8 cellular contexts compared by ENCODE assay signal in the genomic region with DNA sequence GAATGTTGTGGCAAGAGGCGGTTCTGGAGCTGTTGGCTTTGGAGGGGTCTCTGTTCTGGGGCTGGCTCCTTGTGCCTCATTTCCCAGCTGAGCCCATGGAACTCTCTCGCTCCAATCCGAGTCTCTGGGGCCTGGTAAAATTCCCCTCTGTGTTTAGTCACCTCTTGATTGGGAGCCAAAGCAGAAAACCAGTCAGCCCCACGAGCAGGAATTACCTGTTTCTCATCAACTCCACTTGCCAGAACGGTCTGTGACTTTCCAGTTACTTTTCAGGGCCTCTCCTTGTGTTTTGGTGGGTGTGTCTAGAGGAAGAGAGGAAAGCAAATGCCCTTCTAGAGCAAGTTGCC. TPM values are rescaled to one million over a fixed set of nuclear protein-coding genes. Genes with fewer than 3 reads are reported as not detected.
DNase-seq lines count a peak whose midpoint lies in the region; ATAC-seq, FAIRE-seq and TF ChIP-seq lines count a peak whose summit lies in the region.

No MANE protein-coding gene starts in this region.

- H3K27ac ChIP-seq in ectodermal cell (ENCODE audit: insufficient read depth, low read depth, low read length, poor library complexity, severe bottlenecking), result peak overlapping the region; percentile 89

- DNase-seq in RPMI7951 (ENCODE audit: low read depth) (peak; percentile 85), NCI-H524 (lab: John Stamatoyannopoulos, UW) (no peak), GM12891 (ENCODE audit: insufficient read length, low spot score) (no peak), posterior cingulate gyrus (no peak), NCI-H2227 (lab: John Stamatoyannopoulos, UW; ENCODE audit: unreplicated experiment) (no peak)
- DNase-seq in natural killer cell treated with Interleukin-12 subunit alpha and Interleukin-12 subunit beta and Interleukin-15 and Interleukin-18, amount 100 ng/mL, for 72 hours (ENCODE audit: low spot score), result no peak

- H3K4me3 ChIP-seq in ectodermal cell (ENCODE audit: insufficient read depth, low read depth, low read length), result no peak overlapping the region

- H3K27ac Mint-ChIP-seq in natural killer cell treated with Interleukin-12 subunit alpha and Interleukin-12 subunit beta and Interleukin-15 and Interleukin-18, amount 100 ng/mL, for 72 hours, result peak overlapping the region; percentile 95 to 97

- H3K36me3 Mint-ChIP-seq in natural killer cell treated with Interleukin-12 subunit alpha and Interleukin-12 subunit beta and Interleukin-15 and Interleukin-18, amount 100 ng/mL, for 72 hours, result no peaks in the 10 kb centered on the region

- WGBS in ectodermal cell, 2 experiments, result 44 to 48% methylated on average over 5 of the region's 5 CpGs

- H3K4me1 ChIP-seq in ectodermal cell (ENCODE audit: control insufficient read depth, insufficient read depth, low read length), result peaks cover 6% of the 10 kb centered on the region

- H3K36me3 ChIP-seq in ectodermal cell (ENCODE audit: control insufficient read depth, insufficient read depth, low read length), result no peaks in the 10 kb centered on the region

- no peaks in the 10 kb centered on the region for H3K9me3 Mint-ChIP-seq in natural killer cell treated with Interleukin-12 subunit alpha and Interleukin-12 subunit beta and Interleukin-15 and Interleukin-18, amount 100 ng/mL, for 72 hours

- H3K4me1 Mint-ChIP-seq in natural killer cell treated with Interleukin-12 subunit alpha and Interleukin-12 subunit beta and Interleukin-15 and Interleukin-18, amount 100 ng/mL, for 72 hours (ENCODE audit: low read depth in 2 of 2), result peaks cover 23 to 30% of the 10 kb centered on the region in 2 donors

- peak overlapping the region; percentile 78 for H3K4me3 Mint-ChIP-seq in natural killer cell treated with Interleukin-12 subunit alpha and Interleukin-12 subunit beta and Interleukin-15 and Interleukin-18, amount 100 ng/mL, for 72 hours

- FAIRE-seq in GM12891 (lab: Jason Lieb, UNC), result no peak

- intact Hi-C loops in posterior cingulate gyrus (cut with DNase I), result no loop called here

- TF ChIP-seq POLR2A in GM12891 (IDR thresholded peaks at IDR 0.05; ENCODE audit: low read depth, low read length), result no peak

- no peaks in the 10 kb centered on the region for H3K27me3 Mint-ChIP-seq in natural killer cell treated with Interleukin-12 subunit alpha and Interleukin-12 subunit beta and Interleukin-15 and Interleukin-18, amount 100 ng/mL, for 72 hours

- H3K9me3 ChIP-seq in ectodermal cell (ENCODE audit: control insufficient read depth, low read length), result no peaks in the 10 kb centered on the region

- peak; percentile 1 for ATAC-seq in GM19455 (IDR thresholded peaks at IDR 0.05; ENCODE audit: unreplicated experiment)
- no peak for ATAC-seq in natural killer cell treated with Interleukin-12 subunit alpha and Interleukin-12 subunit beta and Interleukin-15 and Interleukin-18, amount 100 ng/mL, for 72 hours

- no peaks in the 10 kb centered on the region for H3K27me3 ChIP-seq in ectodermal cell (ENCODE audit: control insufficient read depth, insufficient read depth, low read length, poor library complexity, severe bottlenecking)

TF ChIP-seq in GM12891, 5 proteins besides CTCF, POLR2A, EP300 and RAD21:
- TF ChIP-seq POU2F2 (IDR thresholded peaks at IDR 0.05; ENCODE audit: low read depth, low read length) (no peak), TAF1 (IDR thresholded peaks at IDR 0.05; ENCODE audit: low read depth, low read length) (no peak), SPI1 (IDR thresholded peaks at IDR 0.05; ENCODE audit: low read depth, low read length) (no peak), PAX5 (IDR thresholded peaks at IDR 0.05; ENCODE audit: insufficient read depth, low read length, severe bottlenecking) (no peak), POLR2AphosphoS5 (IDR thresholded peaks at IDR 0.05; ENCODE audit: low read depth, low read length) (no peak)

RNA-seq across cellular contexts. Expression of a gene that starts 10.8 kb away (rescaled TPM):
- 1,017 and 1,277 TPM in 2 replicates for total RNA-seq in RPMI7951 (2014; rRNA removed; shearing (Covaris generic))
- polyA plus RNA-seq in ectodermal cell (2013, experiment 1 of 4), result 62.8 TPM
- polyA plus RNA-seq in ectodermal cell (2013, experiment 2 of 4), result 53.9 TPM
- polyA plus RNA-seq in ectodermal cell (2013, experiment 3 of 4), result 64.2 TPM
- polyA plus RNA-seq in ectodermal cell (2013, experiment 4 of 4), result 67.1 TPM
- 100 to 1,000 TPM; 113 to 239 TPM for total RNA-seq in natural killer cell treated with Interleukin-12 subunit alpha and Interleukin-12 subunit beta and Interleukin-15 and Interleukin-18, amount 100 ng/mL, for 72 hours
- 49.0 TPM for polyA plus RNA-seq in GM12891 (2012; ENCODE audit: low read depth, missing spikeins)

RNA-seq across cellular contexts. Expression of a gene that starts 41.3 kb away (rescaled TPM):
- not detected in 2 replicates for total RNA-seq in RPMI7951 (2014; rRNA removed; shearing (Covaris generic))
- polyA plus RNA-seq in ectodermal cell (2013, experiment 1 of 4), result not detected
- polyA plus RNA-seq in ectodermal cell (2013, experiment 2 of 4), result not detected
- not detected for polyA plus RNA-seq in ectodermal cell (2013, experiment 3 of 4)
- not detected for polyA plus RNA-seq in ectodermal cell (2013, experiment 4 of 4)
- total RNA-seq in natural killer cell treated with Interleukin-12 subunit alpha and Interleukin-12 subunit beta and Interleukin-15 and Interleukin-18, amount 100 ng/mL, for 72 hours, result not detected
- not detected for polyA plus RNA-seq in GM12891 (2012; ENCODE audit: low read depth, missing spikeins)

RNA-seq across cellular contexts. Expression of a gene that starts 53.9 kb away (rescaled TPM):
- 165 and 220 TPM in 2 replicates for total RNA-seq in RPMI7951 (2014; rRNA removed; shearing (Covaris generic))
- polyA plus RNA-seq in ectodermal cell (2013, experiment 1 of 4), result 25.2 TPM
- polyA plus RNA-seq in ectodermal cell (2013, experiment 2 of 4), result 22.1 TPM
- 39.9 TPM for polyA plus RNA-seq in ectodermal cell (2013, experiment 3 of 4)
- polyA plus RNA-seq in ectodermal cell (2013, experiment 4 of 4), result 32.7 TPM
- 100 to 1,000 TPM; 152 to 263 TPM for total RNA-seq in natural killer cell treated with Interleukin-12 subunit alpha and Interleukin-12 subunit beta and Interleukin-15 and Interleukin-18, amount 100 ng/mL, for 72 hours
- 0.64 TPM for polyA plus RNA-seq in GM12891 (2012; ENCODE audit: low read depth, missing spikeins)
